Comparison of ENCODE assay signal across 23 cellular contexts in the genomic region with DNA sequence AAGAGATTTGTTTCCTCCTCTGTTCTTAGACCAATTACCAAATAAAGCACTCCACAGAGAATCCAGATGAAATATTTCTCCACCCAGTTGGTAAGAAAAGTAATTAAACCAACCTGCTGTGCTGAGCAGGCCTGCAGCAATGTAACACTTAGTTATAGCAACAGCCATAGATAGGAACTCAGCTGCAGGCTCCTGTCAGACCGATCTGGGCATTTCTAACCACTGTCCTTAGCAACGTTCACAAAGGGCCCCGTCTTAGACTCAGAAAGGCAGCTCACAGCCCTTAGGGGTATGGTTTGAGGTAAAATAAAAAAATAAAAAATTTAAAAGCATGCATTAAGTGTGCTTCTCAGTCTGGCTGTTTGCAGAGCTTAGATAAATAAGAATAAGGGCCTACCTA.
"Had no signal": no experiment of that assay in that cellular context is flagged by ENCODE, and none has a peak within 500 bp of the region (broad histone marks: within the 10 kb centered on the region; RNA-seq: fewer than 3 reads in every experiment).

No MANE protein-coding gene starts in this region.

- H3K27ac ChIP-seq: brain microvascular endothelial cell, esophagus muscularis mucosa, gastroesophageal sphincter, neutrophil, ovary, psoas muscle, right atrium auricular region, WERI-Rb-1 had no signal

- H3K27me3 Mint-ChIP-seq: effector memory CD8-positive, alpha-beta T cell had no signal

- H3K4me1 ChIP-seq: psoas muscle, right atrium auricular region had no signal

- H3K27me3 ChIP-seq: brain microvascular endothelial cell, esophagus muscularis mucosa, gastroesophageal sphincter, neutrophil, ovary, right atrium auricular region had no signal

- ATAC-seq: effector memory CD8-positive, alpha-beta T cell; gastroesophageal sphincter; left ventricle myocardium superior; psoas muscle; stimulated activated naive CD8-positive, alpha-beta T cell treated with anti-CD3 and anti-CD28 coated beads, Interleukin-15, Interleukin-2, amounts not matched to agents 100 U/mL and 50 U/mL, for 24 hours had no signal

- H3K9me3 ChIP-seq: neutrophil, ovary, psoas muscle had no signal

- H3K4me3 ChIP-seq: esophagus muscularis mucosa, gastroesophageal sphincter, ovary, psoas muscle, right atrium auricular region had no signal

- H3K36me3 ChIP-seq: brain microvascular endothelial cell, esophagus muscularis mucosa, gastroesophageal sphincter, neutrophil, ovary, right atrium auricular region, WERI-Rb-1 had no signal

- H3K4me3 Mint-ChIP-seq: activated naive CD4-positive, alpha-beta T cell treated with anti-CD3 and anti-CD28 coated beads, Interleukin-2, amount 50 U/mL, for 24 hours; effector memory CD8-positive, alpha-beta T cell; T-helper 2 cell treated with Interferon-gamma antibody and Interleukin-4, amounts not matched to agents 5 μg/mL and 100 μg/mL, for 36 hours had no signal

- H3K27ac Mint-ChIP-seq: activated naive CD4-positive, alpha-beta T cell treated with anti-CD3 and anti-CD28 coated beads, Interleukin-2, amount 50 U/mL, for 24 hours; effector memory CD8-positive, alpha-beta T cell; T-helper 2 cell treated with Interferon-gamma antibody and Interleukin-4, amounts not matched to agents 5 μg/mL and 100 μg/mL, for 36 hours had no signal

- DNase-seq: activated CD4-positive, alpha-beta T cell treated with anti-CD3 and anti-CD28 coated beads for 1 hour; activated CD4-positive, alpha-beta T cell treated with anti-CD3 and anti-CD28 coated beads, Interleukin-2, amount 50 U/mL, for 1 hour; activated gamma-delta T cell treated with Interleukin-2 at 50 U/mL for 16 hours; activated T-cell treated with anti-CD3 and anti-CD28 coated beads, Interleukin-2, amount 50 U/mL, for 1 hour; anterior cingulate cortex; brain microvascular endothelial cell; central memory CD4-positive, alpha-beta T cell; dermis blood vessel endothelial cell; effector memory CD8-positive, alpha-beta T cell; head of caudate nucleus; hypothalamus; left ventricle myocardium superior; ovary; psoas muscle; stimulated activated CD4-positive, alpha-beta T cell treated with anti-CD3 and anti-CD28 coated beads, Interleukin-4, amount 100 ng/mL, for 4 hours; stimulated activated naive CD8-positive, alpha-beta T cell treated with anti-CD3 and anti-CD28 coated beads, Interleukin-15, Interleukin-2, amounts not matched to agents 100 U/mL and 50 U/mL, for 24 hours; WERI-Rb-1 had no signal

- H3K36me3 Mint-ChIP-seq: activated naive CD4-positive, alpha-beta T cell treated with anti-CD3 and anti-CD28 coated beads, Interleukin-2, amount 50 U/mL, for 24 hours had no signal

- H3K9me3 Mint-ChIP-seq: activated naive CD4-positive, alpha-beta T cell treated with anti-CD3 and anti-CD28 coated beads, Interleukin-2, amount 50 U/mL, for 24 hours; effector memory CD8-positive, alpha-beta T cell had no signal
